13 cellular contexts compared by ENCODE assay signal in the genomic region with DNA sequence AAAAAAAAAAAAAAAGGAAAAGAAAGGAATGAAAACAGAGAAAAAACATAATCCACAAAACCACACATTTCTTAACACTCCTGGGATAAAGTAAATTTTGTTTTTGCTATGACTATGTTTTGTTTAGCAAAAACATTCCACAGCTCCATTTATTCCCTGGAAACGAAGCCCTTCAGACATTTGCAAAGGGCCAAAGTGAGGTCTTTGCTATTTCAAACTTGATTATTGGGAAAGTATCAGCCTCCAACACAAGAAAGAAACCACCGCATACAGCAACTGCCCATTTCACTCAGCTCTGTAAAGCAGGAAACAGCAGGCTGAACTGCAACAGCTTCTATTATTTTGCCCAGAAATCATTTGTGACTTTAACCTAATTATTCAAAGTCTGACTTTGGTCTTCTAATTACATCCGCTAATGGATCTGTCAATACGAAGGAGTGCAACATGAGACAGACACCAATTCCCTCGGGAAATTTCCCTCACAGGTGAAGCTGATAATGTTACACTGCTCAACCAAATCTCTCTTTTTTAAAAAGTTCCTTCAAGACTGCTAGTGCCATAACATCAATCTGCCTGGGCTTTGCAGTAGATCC.
A peak's percentile ranks its signal among the peaks of the same experiment; 100 is the strongest.
DNase-seq lines count a peak whose midpoint lies in the region; FAIRE-seq and TF ChIP-seq lines count a peak whose summit lies in the region.
"Had no signal": no experiment of that assay in that cellular context is flagged by ENCODE, and none has a peak within 500 bp of the region (broad histone marks: within the 10 kb centered on the region; RNA-seq: fewer than 3 reads in every experiment).

No MANE protein-coding gene starts in this region.

- no peaks in the 10 kb centered on the region for H3K27me3 Mint-ChIP-seq in osteocyte (ENCODE audit: unreplicated experiment)
- no peaks in the 10 kb centered on the region for H3K27me3 Mint-ChIP-seq in activated naive CD4-positive, alpha-beta T cell treated with anti-CD3 and anti-CD28 coated beads, Interleukin-2, amount 10 ng/mL, durations not matched to agents 7 days and 5 days
- H3K27me3 Mint-ChIP-seq in immature natural killer cell (ENCODE audit: low read depth in 3 of 3), result peaks cover 0 to 6% (median 1%) of the 10 kb centered on the region in 3 donors

- H3K4me3 ChIP-seq in astrocyte of the spinal cord (ENCODE audit: low read depth, low read length), result no peak overlapping the region
- H3K4me3 ChIP-seq: lung had no signal

- peak overlapping the region; percentile 78 for H3K27ac Mint-ChIP-seq in osteocyte (ENCODE audit: unreplicated experiment)
- H3K27ac Mint-ChIP-seq in activated naive CD4-positive, alpha-beta T cell treated with anti-CD3 and anti-CD28 coated beads, Interleukin-2, amount 10 ng/mL, durations not matched to agents 7 days and 5 days, result no peak overlapping the region
- H3K27ac Mint-ChIP-seq in immature natural killer cell, result peak overlapping the region in 3 of 6 donors; percentile 29 to 57 (median 39)
- H3K27ac Mint-ChIP-seq: endodermal cell had no signal

- in situ Hi-C loops in astrocyte of the spinal cord (cut with HindIII; ENCODE audit: low sequenced_read_pairs), result no loop called here

- H3K36me3 Mint-ChIP-seq in osteocyte (ENCODE audit: unreplicated experiment), result peaks cover 8% of the 10 kb centered on the region
- peaks cover 8% of the 10 kb centered on the region for H3K36me3 Mint-ChIP-seq in activated naive CD4-positive, alpha-beta T cell treated with anti-CD3 and anti-CD28 coated beads, Interleukin-2, amount 10 ng/mL, durations not matched to agents 7 days and 5 days
- H3K36me3 Mint-ChIP-seq in immature natural killer cell, result peaks cover 4 to 14% (median 7%) of the 10 kb centered on the region in 3 donors

- H3K4me1 Mint-ChIP-seq in osteocyte (ENCODE audit: unreplicated experiment) (peaks cover 72% of the 10 kb centered on the region), immature natural killer cell (peaks cover 54 to 93% of the 10 kb centered on the region in 2 donors)
- no peaks in the 10 kb centered on the region for H3K4me1 Mint-ChIP-seq in activated naive CD4-positive, alpha-beta T cell treated with anti-CD3 and anti-CD28 coated beads, Interleukin-2, amount 10 ng/mL, durations not matched to agents 7 days and 5 days

- FAIRE-seq in GM12891 (lab: Jason Lieb, UNC), result peak; percentile 16
- FAIRE-seq in RCC 7860 (lab: Jason Lieb, UNC), result no peak

- CTCF ChIA-PET in activated naive CD4-positive, alpha-beta T cell treated with anti-CD3 and anti-CD28 coated beads, Interleukin-2, amount 10 ng/mL, durations not matched to agents 7 days and 5 days (lab: Charles Lee), result no interaction called here

- DNase-seq in GM12891 (ENCODE audit: insufficient read length, low spot score), result no peak
- peak; percentile 40 for DNase-seq in NCI-H2029 (lab: John Stamatoyannopoulos, UW)
- DNase-seq in astrocyte of the spinal cord (ENCODE audit: low read depth, low spot score), result peak; percentile 44
- DNase-seq in osteocyte (ENCODE audit: extremely low spot score, unreplicated experiment), result no peak
- DNase-seq in activated naive CD4-positive, alpha-beta T cell treated with anti-CD3 and anti-CD28 coated beads, Interleukin-2, amount 10 ng/mL, durations not matched to agents 7 days and 5 days, result no peak
- DNase-seq in RCC 7860 (ENCODE audit: low spot score), result no peak
- no peak for DNase-seq in immature natural killer cell
- DNase-seq in activated naive CD4-positive, alpha-beta T cell treated with anti-CD3 and anti-CD28 coated beads, Interleukin-2, amount 50 U/mL, for 16 hours, result no peak
- DNase-seq: activated gamma-delta T cell, DMS53, endodermal cell, right cardiac atrium had no signal

- no peak for TF ChIP-seq POLR2A in GM12891 (IDR thresholded peaks at IDR 0.05; ENCODE audit: low read depth, low read length)

- H3K9me3 Mint-ChIP-seq in osteocyte (ENCODE audit: unreplicated experiment), result peaks cover 7% of the 10 kb centered on the region
- H3K9me3 Mint-ChIP-seq in activated naive CD4-positive, alpha-beta T cell treated with anti-CD3 and anti-CD28 coated beads, Interleukin-2, amount 10 ng/mL, durations not matched to agents 7 days and 5 days, result no peaks in the 10 kb centered on the region
- H3K9me3 Mint-ChIP-seq in immature natural killer cell, result no peaks in the 10 kb centered on the region
- H3K9me3 Mint-ChIP-seq: endodermal cell had no signal

- H3K4me3 Mint-ChIP-seq in osteocyte (ENCODE audit: unreplicated experiment), result peak overlapping the region; percentile 16
- no peak overlapping the region for H3K4me3 Mint-ChIP-seq in activated naive CD4-positive, alpha-beta T cell treated with anti-CD3 and anti-CD28 coated beads, Interleukin-2, amount 10 ng/mL, durations not matched to agents 7 days and 5 days
- no peak overlapping the region for H3K4me3 Mint-ChIP-seq in immature natural killer cell
- H3K4me3 Mint-ChIP-seq: endodermal cell had no signal

- TF ChIP-seq CTCF in astrocyte of the spinal cord (IDR thresholded peaks at IDR 0.05; ENCODE audit: low read depth, low read length) (no peak), osteocyte (IDR thresholded peaks at IDR 0.05) (no peak)

TF ChIP-seq in GM12891, 5 proteins besides CTCF, POLR2A, EP300 and RAD21:
- no peak for TF ChIP-seq POU2F2 (IDR thresholded peaks at IDR 0.05; ENCODE audit: low read depth, low read length)
- TF ChIP-seq SPI1 (IDR thresholded peaks at IDR 0.05; ENCODE audit: low read depth, low read length), result no peak
- TF ChIP-seq TAF1 (IDR thresholded peaks at IDR 0.05; ENCODE audit: low read depth, low read length), result no peak
- TF ChIP-seq POLR2AphosphoS5 (IDR thresholded peaks at IDR 0.05; ENCODE audit: low read depth, low read length), result no peak
- TF ChIP-seq PAX5 (IDR thresholded peaks at IDR 0.05; ENCODE audit: insufficient read depth, low read length, severe bottlenecking), result no peak

Comparison
In these comparisons a context has a peak if more than half of its experiments do, and no peak if none do; other contexts are left out.
1. DNase-seq: peak in NCI-H2029 (single experiment) and astrocyte of the spinal cord (single experiment); none in GM12891 (single experiment), osteocyte (single experiment), activated naive CD4-positive, alpha-beta T cell treated with anti-CD3 and anti-CD28 coated beads, Interleukin-2, amount 10 ng/mL, durations not matched to agents 7 days and 5 days (single experiment), RCC 7860 (single experiment), immature natural killer cell (0 of 3) and activated naive CD4-positive, alpha-beta T cell treated with anti-CD3 and anti-CD28 coated beads, Interleukin-2, amount 50 U/mL, for 16 hours (single experiment).